Comparison of ENCODE assay signal across 36 cellular contexts in the genomic region with DNA sequence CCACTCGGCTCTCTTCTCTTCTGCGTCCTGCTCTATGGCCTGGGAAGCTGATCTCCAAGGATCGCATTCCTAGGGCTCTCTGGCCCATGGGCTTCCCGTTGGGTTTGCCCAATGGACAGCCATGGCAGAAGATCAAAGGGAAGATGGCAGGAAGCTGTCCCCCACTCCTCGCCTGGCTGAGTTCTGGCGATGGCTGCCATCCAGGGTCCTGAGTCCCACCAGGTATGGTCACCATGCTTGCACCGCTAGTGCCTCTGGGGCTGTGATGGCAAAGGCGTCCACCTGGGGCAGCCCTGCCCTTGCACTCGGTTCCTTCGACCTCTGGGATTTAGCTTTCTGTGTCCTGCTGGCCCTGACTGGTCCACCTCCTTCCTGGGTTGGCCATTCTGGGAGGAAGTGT.
"Had no signal": no experiment of that assay in that cellular context is flagged by ENCODE, and none has a peak within 500 bp of the region (broad histone marks: within the 10 kb centered on the region; RNA-seq: fewer than 3 reads in every experiment).

No MANE protein-coding gene starts in this region.

- H3K36me3 ChIP-seq: adrenal gland, MG63, Peyer's patch had no signal

- H3K9me3 ChIP-seq: adrenal gland, MG63, Peyer's patch had no signal

- H3K4me1 ChIP-seq: adrenal gland, Peyer's patch had no signal

- H3K4me1 Mint-ChIP-seq: brain had no signal

- DNase-seq: activated B cell treated with CpG ODN at 0.5 μM for 24 hours; activated CD4-positive, alpha-beta memory T cell treated with anti-CD3 and anti-CD28 coated beads for 36 hours; activated CD4-positive, alpha-beta T cell treated with anti-CD3 and anti-CD28 coated beads for 4 hours; activated CD4-positive, alpha-beta T cell treated with anti-CD3 and anti-CD28 coated beads, Interleukin-2, amount 50 U/mL, for 1 hour; activated CD4-positive, CD25-positive, alpha-beta regulatory T cell treated with anti-CD3 and anti-CD28 coated beads, Interleukin-2, amount 50 U/mL, for 72 hours; activated CD8-positive, alpha-beta memory T cell treated with anti-CD3 and anti-CD28 coated beads, Interleukin-2, amount 50 U/mL, for 4 hours; activated gamma-delta T cell treated with Interleukin-2 at 50 U/mL for 16 hours; activated naive CD4-positive, alpha-beta T cell treated with anti-CD3 and anti-CD28 coated beads for 36 hours; activated T-cell treated with anti-CD3 and anti-CD28 coated beads for 4 hours; activated T-cell treated with anti-CD3 and anti-CD28 coated beads, Interleukin-2, amount 50 U/mL, for 4 hours; adrenal gland; central memory CD4-positive, alpha-beta T cell; Kasumi-1; KG1; MG63; NCI-H1048; NCI-H146; NCI-H187; NCI-H2029 treated with DMSO at 0.1 percent for 48 hours; NCI-H2107; NCI-H2171; NCI-H510A; NCI-H526; NCI-H748 treated with DMSO at 0.1 percent for 48 hours; NK-92 treated with Interleukin-12 subunit alpha and Interleukin-12 subunit beta, amount 100 ng/mL, for 24 hours; PC-3; Peyer's patch; RPMI8226; SW 1271; T-helper 1 cell; T-helper 2 cell; T-helper 9 cell had no signal

- H3K27me3 Mint-ChIP-seq: activated CD4-positive, alpha-beta memory T cell treated with anti-CD3 and anti-CD28 coated beads for 36 hours had no signal

- H3K27ac Mint-ChIP-seq: activated B cell treated with CpG ODN at 0.5 μM for 24 hours; activated CD4-positive, alpha-beta memory T cell treated with anti-CD3 and anti-CD28 coated beads for 36 hours; activated naive CD4-positive, alpha-beta T cell treated with anti-CD3 and anti-CD28 coated beads for 36 hours; activated naive CD4-positive, alpha-beta T cell treated with anti-CD3 and anti-CD28 coated beads, Interleukin-2, amount 50 U/mL, for 72 hours; activated T-helper 1 cell treated with anti-CD3 and anti-CD28 coated beads, Interleukin-12 subunit alpha, Interleukin-12 subunit beta, Interleukin-2, Interleukin-4 antibody, amounts not matched to agents 30 ng/mL and 10 ng/mL and 1 ng/mL, durations not matched to agents 14 hours and 24 hours and 36 hours had no signal

- H3K9me3 Mint-ChIP-seq: activated B cell treated with CpG ODN at 0.5 μM for 24 hours; activated CD4-positive, alpha-beta memory T cell treated with anti-CD3 and anti-CD28 coated beads for 36 hours; activated naive CD4-positive, alpha-beta T cell treated with anti-CD3 and anti-CD28 coated beads for 36 hours; activated naive CD4-positive, alpha-beta T cell treated with anti-CD3 and anti-CD28 coated beads, Interleukin-2, amount 50 U/mL, for 72 hours; activated T-cell treated with anti-CD3 and anti-CD28 coated beads, Interleukin-2, amount 50 U/mL, for 4 hours; activated T-helper 1 cell treated with anti-CD3 and anti-CD28 coated beads, Interleukin-12 subunit alpha, Interleukin-12 subunit beta, Interleukin-2, Interleukin-4 antibody, amounts not matched to agents 30 ng/mL and 10 ng/mL and 1 ng/mL, durations not matched to agents 14 hours and 24 hours and 36 hours had no signal

- H3K27ac ChIP-seq: adrenal gland, Peyer's patch, VCaP had no signal

- H3K4me3 ChIP-seq: adrenal gland, MG63, Peyer's patch had no signal

- H3K4me3 Mint-ChIP-seq: activated B cell treated with CpG ODN at 0.5 μM for 24 hours; activated CD4-positive, alpha-beta memory T cell treated with anti-CD3 and anti-CD28 coated beads for 36 hours; activated naive CD4-positive, alpha-beta T cell treated with anti-CD3 and anti-CD28 coated beads for 36 hours; activated T-cell treated with anti-CD3 and anti-CD28 coated beads, Interleukin-2, amount 50 U/mL, for 4 hours; activated T-helper 1 cell treated with anti-CD3 and anti-CD28 coated beads, Interleukin-12 subunit alpha, Interleukin-12 subunit beta, Interleukin-2, Interleukin-4 antibody, amounts not matched to agents 30 ng/mL and 10 ng/mL and 1 ng/mL, durations not matched to agents 14 hours and 24 hours and 36 hours; brain had no signal

- H3K27me3 ChIP-seq: adrenal gland, MG63, Peyer's patch had no signal

- H3K36me3 Mint-ChIP-seq: activated CD4-positive, alpha-beta memory T cell treated with anti-CD3 and anti-CD28 coated beads for 36 hours; activated naive CD4-positive, alpha-beta T cell treated with anti-CD3 and anti-CD28 coated beads, Interleukin-2, amount 50 U/mL, for 72 hours; brain had no signal

- ATAC-seq: activated naive CD4-positive, alpha-beta T cell treated with anti-CD3 and anti-CD28 coated beads, Interleukin-2, amount 50 U/mL, for 72 hours; activated T-cell treated with anti-CD3 and anti-CD28 coated beads, Interleukin-2, amount 50 U/mL, for 4 hours; PC-3 had no signal
